Comparison of ENCODE assay signal across 7 cellular contexts in the genomic region with DNA sequence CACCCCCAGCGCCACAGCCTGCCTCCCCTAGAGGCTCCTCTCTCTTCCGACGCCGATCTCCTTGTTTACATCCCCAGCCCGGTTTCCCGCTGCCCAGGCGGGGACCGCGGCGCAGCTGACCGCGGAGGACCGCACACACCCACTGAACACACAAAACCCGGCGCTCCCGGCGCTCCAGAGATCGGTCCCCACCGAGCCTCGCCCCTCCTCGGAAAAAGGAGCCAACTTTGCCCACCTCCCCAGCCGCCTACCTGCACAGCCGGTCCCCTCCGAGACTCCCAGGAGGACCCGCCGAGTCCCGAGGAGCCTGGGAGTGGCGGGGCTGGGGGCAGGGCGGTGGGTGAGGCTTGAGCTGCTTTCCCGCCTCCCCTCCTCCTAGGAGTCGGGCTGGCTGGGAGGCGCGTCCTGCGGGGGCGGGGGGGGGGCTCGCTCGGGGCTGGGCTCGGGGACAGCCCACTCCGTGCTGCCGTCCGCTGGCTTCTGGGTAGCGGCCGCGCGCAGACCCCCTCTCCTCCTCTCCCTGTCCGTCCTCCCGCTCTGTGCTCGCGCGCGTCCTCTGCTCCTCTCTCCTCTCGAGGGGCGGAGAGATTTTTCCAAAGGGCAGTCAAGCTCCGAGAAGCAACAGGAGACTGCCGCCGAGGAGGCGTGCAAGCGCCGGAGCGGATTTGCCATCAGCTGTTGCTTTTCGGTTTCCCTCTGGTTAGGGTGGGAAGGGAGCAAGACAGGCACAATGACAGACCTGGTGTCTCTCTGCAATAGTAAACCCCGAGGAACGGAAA. TPM values are rescaled to one million over a fixed set of nuclear protein-coding genes. Genes with fewer than 3 reads are reported as not detected.
DNase-seq lines count a peak whose midpoint lies in the region; ATAC-seq, FAIRE-seq and TF ChIP-seq lines count a peak whose summit lies in the region.

A gene with protein sequence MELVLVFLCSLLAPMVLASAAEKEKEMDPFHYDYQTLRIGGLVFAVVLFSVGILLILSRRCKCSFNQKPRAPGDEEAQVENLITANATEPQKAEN (minus strand): TSS at position 318 of the 779 bp plus-strand sequence. CDS start 33,882 bp downstream, outside the sequence.

- no peak for TF ChIP-seq EP300 in suprapubic skin (IDR thresholded peaks at IDR 0.05)

- DNase-seq in HTR-8/SVneo (ENCODE audit: insufficient read length, low spot score) (peak; percentile 69), NCI-H82 treated with DMSO at 0.1 percent for 48 hours (lab: John Stamatoyannopoulos, UW; ENCODE audit: unreplicated experiment) (peak; percentile 52), coronary artery (ENCODE audit: low spot score) (peak; percentile 76), lung (ENCODE audit: low spot score) (no peak), suprapubic skin (ENCODE audit: low spot score in 2 of 2) (no peak), NK-92 (lab: John Stamatoyannopoulos, UW; ENCODE audit: unreplicated experiment) (no peak), globus pallidus (ENCODE audit: low spot score) (no peak)

- no peaks in the 10 kb centered on the region for H3K27me3 ChIP-seq in lung (ENCODE audit: control insufficient read depth, insufficient read depth)
- H3K27me3 ChIP-seq in suprapubic skin, result peaks cover 59% of the 10 kb centered on the region

- no peak for TF ChIP-seq CTCF in coronary artery (IDR thresholded peaks at IDR 0.05)
- no peak for TF ChIP-seq CTCF in lung (IDR thresholded peaks at IDR 0.05; ENCODE audit: control extremely low read depth, extremely low read depth)
- TF ChIP-seq CTCF in suprapubic skin (IDR thresholded peaks at IDR 0.05), result no peak

- no peaks in the 10 kb centered on the region for H3K36me3 ChIP-seq in lung (ENCODE audit: control insufficient read depth in 2 of 2, insufficient read depth in 2 of 2, low read length in 2 of 2)
- H3K36me3 ChIP-seq in suprapubic skin, result no peaks in the 10 kb centered on the region

- peak within 1 kb of the TSS; percentile 74 for H3K4me3 ChIP-seq in coronary artery
- H3K4me3 ChIP-seq in lung, result peak within 1 kb of the TSS; percentile 45
- H3K4me3 ChIP-seq in suprapubic skin, result peak within 1 kb of the TSS; percentile 60

- H3K9me3 ChIP-seq in lung (ENCODE audit: control insufficient read depth in 2 of 2, insufficient read depth in 1 of 2, low read length in 1 of 2) (no peaks in the 10 kb centered on the region), suprapubic skin (no peaks in the 10 kb centered on the region)

- 0 to 1% methylated on average over 51 to 62 of the region's 63 CpGs for WGBS in lung, 2 donors
- WGBS in suprapubic skin, result under 1% methylated on average over 49 of the region's 63 CpGs

- H3K27ac ChIP-seq in coronary artery (peak within 1 kb of the TSS in 1 of 2 donors; percentile 61), lung (ENCODE audit: low read depth in 1 of 2, low read length in 1 of 2) (peak within 1 kb of the TSS; percentile 43 to 65), suprapubic skin (no peak within 1 kb of the TSS)

- no peak for FAIRE-seq in HTR-8/SVneo (lab: Jason Lieb, UNC)

- TF ChIP-seq POLR2A in suprapubic skin (IDR thresholded peaks at IDR 0.05), result no peak

- H3K4me1 ChIP-seq in lung (ENCODE audit: control insufficient read depth in 2 of 2, insufficient read depth in 2 of 2, low read length in 2 of 2), result peaks cover 7% of the 10 kb centered on the region in 2 donors
- peaks cover 35% of the 10 kb centered on the region for H3K4me1 ChIP-seq in suprapubic skin

- ATAC-seq in lung (ENCODE audit: insufficient read depth, low FRiP score), result no peak

RNA-seq across cellular contexts. Expression of the gene that starts here (rescaled TPM):
- total RNA-seq in lung (10 to 100 TPM; 45.7 to 70.0 TPM), suprapubic skin (10 to 100 TPM in 2 of 4 donors, 1 to 10 TPM in 2; 4.8 to 15.9 (median 9.5) TPM)
- polyA plus RNA-seq in lung, result 10 to 100 TPM; 37.0 to 42.0 TPM

Comparison
In these comparisons a context has a peak if more than half of its experiments do, and no peak if none do; other contexts are left out.
1. DNase-seq: peak in HTR-8/SVneo (single experiment), NCI-H82 treated with DMSO at 0.1 percent for 48 hours (single experiment) and coronary artery (single experiment); none in lung (single experiment), suprapubic skin (0 of 2), NK-92 (single experiment) and globus pallidus (single experiment).
2. Peak in every context shown above with its lines, with median percentiles within 50 percentile points of each other: H3K4me3 ChIP-seq.